28 cellular contexts compared by ENCODE assay signal in the genomic region with DNA sequence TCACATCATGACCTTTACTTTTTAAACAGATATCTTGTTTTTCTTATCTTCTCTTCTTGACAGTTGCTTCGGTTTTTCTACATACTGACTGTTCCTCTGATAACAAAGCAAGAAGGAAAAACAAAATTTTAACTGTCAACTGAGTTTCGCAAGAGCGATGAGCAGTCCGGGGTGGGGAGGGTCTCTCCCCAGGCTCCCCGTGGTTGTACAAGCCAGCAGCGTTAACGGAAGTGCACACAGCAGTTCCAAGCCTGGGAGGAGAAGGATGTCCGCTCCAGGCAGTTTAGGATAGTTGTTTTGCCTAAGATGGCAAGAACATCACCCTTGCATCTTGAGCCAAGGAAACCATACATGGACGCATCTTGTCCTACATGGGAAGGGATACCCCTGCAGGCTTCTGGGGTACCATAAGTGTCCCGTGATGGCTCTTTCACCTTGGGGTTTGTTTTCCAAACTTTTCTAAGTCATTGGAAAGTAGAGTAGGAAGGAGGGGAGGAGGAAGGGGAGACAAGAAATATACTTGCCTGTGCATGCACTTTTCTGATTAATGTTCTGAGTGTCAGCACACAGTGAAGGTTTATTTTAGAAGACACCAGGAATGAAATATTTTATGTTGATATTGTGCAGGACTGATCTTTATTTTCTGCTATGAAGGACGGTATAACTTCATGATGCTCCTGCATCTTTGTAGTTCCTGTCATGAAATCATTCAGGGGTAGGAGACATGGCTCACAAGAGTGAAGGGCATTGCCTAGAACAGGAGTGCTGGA. TPM values are rescaled to one million over a fixed set of nuclear protein-coding genes. Genes with fewer than 3 reads are reported as not detected.
DNase-seq lines count a peak whose midpoint lies in the region; ATAC-seq and TF ChIP-seq lines count a peak whose summit lies in the region.
"Had no signal": no experiment of that assay in that cellular context is flagged by ENCODE, and none has a peak within 500 bp of the region (broad histone marks: within the 10 kb centered on the region; RNA-seq: fewer than 3 reads in every experiment).

No MANE protein-coding gene starts in this region.

- H3K36me3 Mint-ChIP-seq in activated naive CD4-positive, alpha-beta T cell treated with anti-CD3 and anti-CD28 coated beads, Interleukin-2, amount 50 U/mL, for 24 hours = no peaks in the 10 kb centered on the region
- no peaks in the 10 kb centered on the region for H3K36me3 Mint-ChIP-seq in activated naive CD4-positive, alpha-beta T cell treated with anti-CD3 and anti-CD28 coated beads, Interleukin-2, amount 50 U/mL, for 72 hours
- H3K36me3 Mint-ChIP-seq: memory B cell; naive thymus-derived CD8-positive, alpha-beta T cell had no signal

- H3K4me3 ChIP-seq in body of pancreas = no peak overlapping the region
- H3K4me3 ChIP-seq in muscle layer of duodenum (ENCODE audit: low read depth in 1 of 2, low read length in 2 of 2) = peak overlapping the region; percentile 3 to 5
- H3K4me3 ChIP-seq in aorta (ENCODE audit: low read length in 2 of 2) = no peak overlapping the region

- ATAC-seq in activated naive CD4-positive, alpha-beta T cell treated with anti-CD3 and anti-CD28 coated beads, Interleukin-2, amount 50 U/mL, for 72 hours = no peak
- peak; percentile 30 for ATAC-seq in body of pancreas
- peak; percentile 56 for ATAC-seq in aorta (ENCODE audit: low FRiP score)
- no peak for ATAC-seq in GM19452 (IDR thresholded peaks at IDR 0.05; ENCODE audit: unreplicated experiment)
- ATAC-seq: activated T-helper 17 cell treated with anti-CD3 and anti-CD28 coated beads, Interleukin-2, amount 50 U/mL, for 72 hours; naive thymus-derived CD8-positive, alpha-beta T cell had no signal

- no peaks in the 10 kb centered on the region for H3K9me3 Mint-ChIP-seq in activated naive CD4-positive, alpha-beta T cell treated with anti-CD3 and anti-CD28 coated beads, Interleukin-2, amount 50 U/mL, for 24 hours
- no peaks in the 10 kb centered on the region for H3K9me3 Mint-ChIP-seq in activated naive CD4-positive, alpha-beta T cell treated with anti-CD3 and anti-CD28 coated beads, Interleukin-2, amount 50 U/mL, for 72 hours
- H3K9me3 Mint-ChIP-seq: memory B cell; naive thymus-derived CD8-positive, alpha-beta T cell; stimulated activated naive CD8-positive, alpha-beta T cell treated with anti-CD3 and anti-CD28 coated beads, Interleukin-15, Interleukin-2, amounts not matched to agents 100 ng/mL and 50 ng/mL, for 24 hours had no signal

- TF ChIP-seq POLR2A in body of pancreas (IDR thresholded peaks at IDR 0.05) = no peak

- DNase-seq in activated naive CD4-positive, alpha-beta T cell treated with anti-CD3 and anti-CD28 coated beads, Interleukin-2, amount 50 U/mL, for 72 hours (ENCODE audit: low spot score in 2 of 2) = no peak
- DNase-seq in body of pancreas (no peak), aorta (no peak), LoVo (ENCODE audit: low spot score) (no peak), COLO668 (lab: John Stamatoyannopoulos, UW; ENCODE audit: unreplicated experiment) (no peak)
- DNase-seq: activated CD4-positive, alpha-beta T cell treated with anti-CD3 and anti-CD28 coated beads, Interleukin-2, amount 50 U/mL, for 1 hour; Calu3; dermis blood vessel endothelial cell; H9; hypothalamus; naive thymus-derived CD8-positive, alpha-beta T cell; NCI-H1092 treated with DMSO at 0.1 percent for 48 hours; NCI-H2081 treated with DMSO at 0.1 percent for 48 hours; posterior cingulate gyrus; small intestine; stimulated activated CD4-positive, alpha-beta T cell treated with anti-CD3 and anti-CD28 coated beads, Interleukin-2, amount 100 ng/mL, for 48 hours; trophoblast cell had no signal

- H3K36me3 ChIP-seq in body of pancreas (replicated peaks in 1 of 2; ENCODE audit: insufficient read depth in 1 of 2, low read depth in 2 of 2) = no peaks in the 10 kb centered on the region
- no peaks in the 10 kb centered on the region for H3K36me3 ChIP-seq in muscle layer of duodenum (ENCODE audit: control insufficient read depth in 1 of 2, insufficient read depth in 2 of 2, low read length in 2 of 2)
- H3K36me3 ChIP-seq in aorta (ENCODE audit: control insufficient read depth in 1 of 2, insufficient read depth in 2 of 2, low read length in 1 of 2) = no peaks in the 10 kb centered on the region

- H3K4me3 Mint-ChIP-seq in activated naive CD4-positive, alpha-beta T cell treated with anti-CD3 and anti-CD28 coated beads, Interleukin-2, amount 50 U/mL, for 24 hours = no peak overlapping the region
- H3K4me3 Mint-ChIP-seq: activated T-helper 17 cell treated with anti-CD3 and anti-CD28 coated beads, Interleukin-2, amount 50 U/mL, for 72 hours; H9; memory B cell; naive thymus-derived CD8-positive, alpha-beta T cell; stimulated activated naive CD8-positive, alpha-beta T cell treated with anti-CD3 and anti-CD28 coated beads, Interleukin-15, Interleukin-2, amounts not matched to agents 100 ng/mL and 50 ng/mL, for 24 hours had no signal

- H3K4me1 Mint-ChIP-seq in activated naive CD4-positive, alpha-beta T cell treated with anti-CD3 and anti-CD28 coated beads, Interleukin-2, amount 50 U/mL, for 24 hours = no peaks in the 10 kb centered on the region
- H3K4me1 Mint-ChIP-seq: activated T-helper 17 cell treated with anti-CD3 and anti-CD28 coated beads, Interleukin-2, amount 50 U/mL, for 72 hours; H9; memory B cell; naive thymus-derived CD8-positive, alpha-beta T cell had no signal

- WGBS in body of pancreas, 2 donors = 40 to 48% methylated on average over 11 of the region's 11 CpGs
- WGBS in aorta, 2 donors = 78% methylated on average over 11 of the region's 11 CpGs

- peak overlapping the region; percentile 37 for H3K27ac Mint-ChIP-seq in activated naive CD4-positive, alpha-beta T cell treated with anti-CD3 and anti-CD28 coated beads, Interleukin-2, amount 50 U/mL, for 24 hours
- no peak overlapping the region for H3K27ac Mint-ChIP-seq in activated naive CD4-positive, alpha-beta T cell treated with anti-CD3 and anti-CD28 coated beads, Interleukin-2, amount 50 U/mL, for 72 hours
- H3K27ac Mint-ChIP-seq: activated T-helper 17 cell treated with anti-CD3 and anti-CD28 coated beads, Interleukin-2, amount 50 U/mL, for 72 hours; H9; memory B cell; stimulated activated naive CD8-positive, alpha-beta T cell treated with anti-CD3 and anti-CD28 coated beads, Interleukin-15, Interleukin-2, amounts not matched to agents 100 ng/mL and 50 ng/mL, for 24 hours had no signal

- intact Hi-C loops in body of pancreas (cut with DNase I) = no loop called here
- intact Hi-C loops in aorta (cut with DNase I) = no loop called here

- H3K4me1 ChIP-seq in body of pancreas = no peaks in the 10 kb centered on the region
- peaks cover 5 to 29% of the 10 kb centered on the region in 2 donors for H3K4me1 ChIP-seq in muscle layer of duodenum (ENCODE audit: control insufficient read depth in 1 of 2, insufficient read depth in 2 of 2, low read length in 2 of 2)
- no peaks in the 10 kb centered on the region for H3K4me1 ChIP-seq in aorta (ENCODE audit: control insufficient read depth in 1 of 2, insufficient read depth in 2 of 2, low read length in 2 of 2)

- H3K9me3 ChIP-seq in body of pancreas = no peaks in the 10 kb centered on the region
- H3K9me3 ChIP-seq in muscle layer of duodenum (ENCODE audit: control insufficient read depth in 1 of 2, low read length in 2 of 2) = no peaks in the 10 kb centered on the region
- no peaks in the 10 kb centered on the region for H3K9me3 ChIP-seq in aorta (ENCODE audit: control insufficient read depth, low read length)

- no peak for TF ChIP-seq CTCF in body of pancreas (IDR thresholded peaks at IDR 0.05)

- H3K27me3 ChIP-seq in body of pancreas (no peaks in the 10 kb centered on the region), muscle layer of duodenum (ENCODE audit: low read depth, low read length) (no peaks in the 10 kb centered on the region), aorta (ENCODE audit: control insufficient read depth in 1 of 2, insufficient read depth in 2 of 2, low read length in 1 of 2) (no peaks in the 10 kb centered on the region)

- H3K27ac ChIP-seq in body of pancreas (no peak overlapping the region), muscle layer of duodenum (ENCODE audit: low read length) (peak overlapping the region; percentile 53), aorta (ENCODE audit: low read depth in 1 of 2, low read length in 2 of 2) (no peak overlapping the region)
- H3K27ac ChIP-seq: KMS-11, VCaP had no signal

- H3K27me3 Mint-ChIP-seq in activated naive CD4-positive, alpha-beta T cell treated with anti-CD3 and anti-CD28 coated beads, Interleukin-2, amount 50 U/mL, for 24 hours = peaks cover 6% of the 10 kb centered on the region

RNA-seq across cellular contexts. Expression of gene SLC24A3, which starts 20.8 kb away (rescaled TPM):
- total RNA-seq in activated naive CD4-positive, alpha-beta T cell treated with anti-CD3 and anti-CD28 coated beads, Interleukin-2, amount 50 U/mL, for 72 hours = not detected
- total RNA-seq in body of pancreas (1 to 10 TPM in 1 of 2 donors, under 1 TPM in 1; 0.66 to 1.0 TPM), aorta (10 to 100 TPM; 23.9 to 24.9 TPM)
- polyA plus RNA-seq in aorta = 10 to 100 TPM in 1 of 2 donors, 1 to 10 TPM in 1; 8.8 to 14.4 TPM
- total RNA-seq: activated T-helper 17 cell treated with anti-CD3 and anti-CD28 coated beads, Interleukin-2, amount 50 U/mL, for 72 hours; Calu3; dermis blood vessel endothelial cell; endothelial cell of umbilical vein; HT1080; naive thymus-derived CD8-positive, alpha-beta T cell; T-helper 1 cell treated with Interleukin-12 subunit alpha and Interleukin-12 subunit beta and Interleukin-4 antibody, amounts not matched to agents 30 ng/mL and 1 ng/mL, for 36 hours had no signal
- polyA plus RNA-seq: endothelial cell of umbilical vein; naive thymus-derived CD8-positive, alpha-beta T cell had no signal

Comparison
In these comparisons a context has a peak if more than half of its experiments do, and no peak if none do; other contexts are left out.
1. ATAC-seq: peak in body of pancreas (single experiment) and aorta (single experiment); none in activated naive CD4-positive, alpha-beta T cell treated with anti-CD3 and anti-CD28 coated beads, Interleukin-2, amount 50 U/mL, for 72 hours (0 of 2) and GM19452 (single experiment).
2. H3K4me3 ChIP-seq: peak in muscle layer of duodenum (2 of 2); none in body of pancreas (0 of 2) and aorta (0 of 2).
3. RNA of gene SLC24A3, which starts 20.8 kb away (total RNA-seq): 23.9 to 24.9 TPM in aorta; 0.66 to 1.0 TPM in body of pancreas and not detected in activated naive CD4-positive, alpha-beta T cell treated with anti-CD3 and anti-CD28 coated beads, Interleukin-2, amount 50 U/mL, for 72 hours; every median in the first group is over 10 times any median in the second.